Comparison of ENCODE assay signal across 6 cellular contexts in genomic region chr4:24669751-24670150, GRCh38.
"Had no signal": no experiment of that assay in that cellular context is flagged by ENCODE, and none has a peak within 500 bp of the region (broad histone marks: within the 10 kb centered on the region; RNA-seq: fewer than 3 reads in every experiment).

No MANE protein-coding gene starts in this region.

- H3K27ac ChIP-seq: HL-60 had no signal

- H3K4me1 Mint-ChIP-seq: IgD-negative memory B cell had no signal

- DNase-seq: IMR-90, KBM-7, KG1 had no signal

- H3K27ac Mint-ChIP-seq: IgD-negative memory B cell had no signal

- H3K36me3 Mint-ChIP-seq: IgD-negative memory B cell had no signal

- H3K4me3 Mint-ChIP-seq: IgD-negative memory B cell had no signal

- H3K4me3 ChIP-seq: K562 had no signal
